ENCODE assay signal across 11 cellular contexts in the genomic region with DNA sequence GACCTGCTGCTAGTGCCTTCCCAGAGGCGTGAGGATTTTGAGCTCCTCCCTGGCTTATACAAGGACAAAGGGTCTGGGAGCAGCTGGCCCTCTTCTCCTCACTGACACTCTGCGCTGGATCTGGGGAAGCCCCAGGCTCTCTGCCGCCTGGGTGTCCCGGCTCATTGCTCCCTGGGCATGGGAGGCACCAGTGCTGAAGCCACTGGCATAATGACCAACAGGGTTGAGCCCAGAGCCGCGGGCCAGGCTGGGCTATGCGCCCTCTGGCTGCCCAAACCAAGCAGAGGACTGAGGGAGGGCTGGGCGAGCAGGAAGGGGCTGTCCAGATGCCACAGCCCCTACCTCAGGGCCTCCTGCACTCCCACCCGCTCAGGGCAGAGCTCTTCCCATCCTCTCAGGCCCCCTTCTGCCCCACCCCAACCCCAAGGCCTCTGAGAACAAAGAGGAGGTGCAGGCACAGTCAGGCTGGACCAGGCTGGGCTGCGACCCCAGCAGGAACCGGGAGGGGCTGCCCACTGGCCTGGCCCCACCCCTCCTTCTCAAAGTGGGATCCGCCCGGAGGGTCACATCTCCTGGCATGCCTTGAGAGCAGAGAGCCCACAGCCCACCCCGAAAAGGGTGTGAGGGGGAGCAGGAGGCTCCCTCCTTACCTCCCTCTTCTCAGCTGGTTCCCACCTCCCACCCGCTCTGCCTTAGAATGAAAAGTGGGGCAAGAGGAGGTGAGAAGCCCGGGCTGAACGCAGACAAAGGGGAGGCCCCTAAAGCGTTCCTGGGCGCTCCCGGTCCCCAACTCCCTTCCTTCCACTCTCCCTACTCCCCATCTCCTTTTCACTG. TPM values are rescaled to one million over a fixed set of nuclear protein-coding genes. Genes with fewer than 3 reads are reported as not detected.
DNase-seq lines count a peak whose midpoint lies in the region; ATAC-seq and TF ChIP-seq lines count a peak whose summit lies in the region.
"Had no signal": no experiment of that assay in that cellular context is flagged by ENCODE, and none has a peak within 500 bp of the region (broad histone marks: within the 10 kb centered on the region; RNA-seq: fewer than 3 reads in every experiment).

No MANE protein-coding gene starts in this region.

- ATAC-seq in left lung (no peak), HG02571 (IDR thresholded peaks at IDR 0.05; ENCODE audit: unreplicated experiment) (no peak)

- no peaks in the 10 kb centered on the region for H4K20me1 ChIP-seq in osteoblast (ENCODE audit: insufficient read depth, low read length)
- no peaks in the 10 kb centered on the region for H4K20me1 ChIP-seq in GM23248 (ENCODE audit: insufficient read depth)

- no peak overlapping the region for H3K9ac ChIP-seq in GM23248

- no peaks in the 10 kb centered on the region for H3K79me2 ChIP-seq in osteoblast (ENCODE audit: insufficient read depth, low read length)
- no peaks in the 10 kb centered on the region for H3K79me2 ChIP-seq in GM23248 (ENCODE audit: insufficient read depth)

- intact Hi-C loops in left lung (cut with DNase I) = no loop called here

- H3K4me1 ChIP-seq in osteoblast (ENCODE audit: insufficient read depth, low read length) = peaks cover 4% of the 10 kb centered on the region
- H3K4me1 ChIP-seq in left lung = peaks cover 0 to 27% of the 10 kb centered on the region in 2 donors
- no peaks in the 10 kb centered on the region for H3K4me1 ChIP-seq in GM23248 (ENCODE audit: insufficient read depth)

- 40 to 41% methylated on average over 19 to 20 of the region's 20 CpGs for WGBS in GM23248 (ENCODE audit: low coverage in 1 of 2, low lambda C conversion rate in 2 of 2, missing lambda C conversion rate in 2 of 2), 2 experiments

- H3K4me3 ChIP-seq in osteoblast (ENCODE audit: insufficient read depth, low read length) (no peak overlapping the region), left lung (no peak overlapping the region), GM23248 (no peak overlapping the region)

- DNase-seq in COLO668 (lab: John Stamatoyannopoulos, UW; ENCODE audit: unreplicated experiment) (peak; percentile 6), glomerular visceral epithelial cell (ENCODE audit: extremely low spot score) (peak; percentile 28), osteoblast (ENCODE audit: insufficient read length, low spot score, missing footprints) (peak; percentile 96), left lung (no peak), GM23248 (no peak)
- no peak for DNase-seq in stimulated activated CD4-positive, alpha-beta T cell treated with anti-CD3 and anti-CD28 coated beads, Interleukin-1b, Interleukin-23, amount 100 ng/mL, for 48 hours
- DNase-seq: activated naive CD8-positive, alpha-beta T cell treated with anti-CD3 and anti-CD28 coated beads for 36 hours; Karpas-422; left cardiac atrium had no signal

- in situ Hi-C loops in GM23248 (cut with MboI) = no loop called here

- H3K36me3 ChIP-seq in osteoblast (ENCODE audit: insufficient read depth, low read length) (no peaks in the 10 kb centered on the region), left lung (no peaks in the 10 kb centered on the region), GM23248 (ENCODE audit: low read depth) (no peaks in the 10 kb centered on the region)

- H3K9me3 ChIP-seq in osteoblast (ENCODE audit: low read depth, low read length) = no peaks in the 10 kb centered on the region
- H3K9me3 ChIP-seq in left lung = no peaks in the 10 kb centered on the region
- H3K9me3 ChIP-seq in GM23248 (ENCODE audit: low read depth) = no peaks in the 10 kb centered on the region

- H2AFZ ChIP-seq in osteoblast (ENCODE audit: low read length) (no peak overlapping the region), GM23248 (no peak overlapping the region)

- H3K27me3 ChIP-seq in osteoblast (ENCODE audit: insufficient read depth, low read length) (peaks cover 47% of the 10 kb centered on the region), left lung (peaks cover 38 to 71% of the 10 kb centered on the region in 2 donors), GM23248 (replicated peaks; ENCODE audit: insufficient read depth) (peaks cover 46% of the 10 kb centered on the region)

- no peaks in the 10 kb centered on the region for H3K9me2 ChIP-seq in GM23248 (ENCODE audit: insufficient read depth)

- TF ChIP-seq CTCF in osteoblast (IDR thresholded peaks at IDR 0.05; ENCODE audit: extremely low read depth, low read depth, low read length) (no peak), left lung (IDR thresholded peaks at IDR 0.05) (no peak)

- H3K4me2 ChIP-seq in osteoblast (ENCODE audit: insufficient read depth, low read length) (no peak overlapping the region), GM23248 (ENCODE audit: unreplicated experiment) (no peak overlapping the region)

- H3F3A ChIP-seq in GM23248 (ENCODE audit: insufficient read depth) = no peaks in the 10 kb centered on the region

- H3K27ac ChIP-seq in osteoblast (ENCODE audit: low read depth, low read length) (no peak overlapping the region), left lung (no peak overlapping the region), GM23248 (no peak overlapping the region)

TF ChIP-seq in PFSK-1, 5 proteins besides CTCF, POLR2A, EP300 and RAD21:
- TF ChIP-seq POLR2AphosphoS5 (IDR thresholded peaks at IDR 0.05; ENCODE audit: low read depth, low read length) (peak; percentile 27; the same call in 1 of the 2 replicates), FOXP2 (optimal IDR thresholded peaks at IDR 0.05; ENCODE audit: borderline replicate concordance, extremely low read depth, extremely low read length, insufficient read depth) (no peak), TAF1 (IDR thresholded peaks at IDR 0.05; ENCODE audit: borderline replicate concordance, insufficient read depth, low read length) (no peak)
- TF ChIP-seq, protein P1, sequence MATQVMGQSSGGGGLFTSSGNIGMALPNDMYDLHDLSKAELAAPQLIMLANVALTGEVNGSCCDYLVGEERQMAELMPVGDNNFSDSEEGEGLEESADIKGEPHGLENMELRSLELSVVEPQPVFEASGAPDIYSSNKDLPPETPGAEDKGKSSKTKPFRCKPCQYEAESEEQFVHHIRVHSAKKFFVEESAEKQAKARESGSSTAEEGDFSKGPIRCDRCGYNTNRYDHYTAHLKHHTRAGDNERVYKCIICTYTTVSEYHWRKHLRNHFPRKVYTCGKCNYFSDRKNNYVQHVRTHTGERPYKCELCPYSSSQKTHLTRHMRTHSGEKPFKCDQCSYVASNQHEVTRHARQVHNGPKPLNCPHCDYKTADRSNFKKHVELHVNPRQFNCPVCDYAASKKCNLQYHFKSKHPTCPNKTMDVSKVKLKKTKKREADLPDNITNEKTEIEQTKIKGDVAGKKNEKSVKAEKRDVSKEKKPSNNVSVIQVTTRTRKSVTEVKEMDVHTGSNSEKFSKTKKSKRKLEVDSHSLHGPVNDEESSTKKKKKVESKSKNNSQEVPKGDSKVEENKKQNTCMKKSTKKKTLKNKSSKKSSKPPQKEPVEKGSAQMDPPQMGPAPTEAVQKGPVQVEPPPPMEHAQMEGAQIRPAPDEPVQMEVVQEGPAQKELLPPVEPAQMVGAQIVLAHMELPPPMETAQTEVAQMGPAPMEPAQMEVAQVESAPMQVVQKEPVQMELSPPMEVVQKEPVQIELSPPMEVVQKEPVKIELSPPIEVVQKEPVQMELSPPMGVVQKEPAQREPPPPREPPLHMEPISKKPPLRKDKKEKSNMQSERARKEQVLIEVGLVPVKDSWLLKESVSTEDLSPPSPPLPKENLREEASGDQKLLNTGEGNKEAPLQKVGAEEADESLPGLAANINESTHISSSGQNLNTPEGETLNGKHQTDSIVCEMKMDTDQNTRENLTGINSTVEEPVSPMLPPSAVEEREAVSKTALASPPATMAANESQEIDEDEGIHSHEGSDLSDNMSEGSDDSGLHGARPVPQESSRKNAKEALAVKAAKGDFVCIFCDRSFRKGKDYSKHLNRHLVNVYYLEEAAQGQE (IDR thresholded peaks at IDR 0.05; ENCODE audit: insufficient read depth in 1 of 2, low read depth in 2 of 2, low read length in 2 of 2) = no peak
TF ChIP-seq in PFSK-1: peak in this region for 1.

RNA-seq across cellular contexts. Expression of a gene that starts 1.5 kb away (rescaled TPM):
- polyA plus RNA-seq in PFSK-1 (2012; ENCODE audit: insufficient read length, low read depth) = 211 TPM
- total RNA-seq in osteoblast = under 0.01 and 1.1 TPM in 2 replicates
- 1 to 10 TPM in 1 of 2 donors, under 1 TPM in 1; 0.99 to 3.4 TPM for total RNA-seq in left lung
- not detected in 2 replicates for total RNA-seq in GM23248 (2014; rRNA removed; shearing (Covaris generic))
- polyA plus RNA-seq in GM23248 (2016; fragmentation: Nextera tagmentation; extraction: Ambion mirVana) = not detected in 2 replicates
- total RNA-seq: activated naive CD8-positive, alpha-beta T cell treated with anti-CD3 and anti-CD28 coated beads for 36 hours had no signal

Comparison
In these comparisons a context has a peak if more than half of its experiments do, and no peak if none do; other contexts are left out.
1. DNase-seq: peak in COLO668 (single experiment), glomerular visceral epithelial cell (single experiment) and osteoblast (single experiment); none in stimulated activated CD4-positive, alpha-beta T cell treated with anti-CD3 and anti-CD28 coated beads, Interleukin-1b, Interleukin-23, amount 100 ng/mL, for 48 hours (single experiment), left lung (0 of 2) and GM23248 (single experiment).